In genomic region chr11:117221775-117222517, GRCh38 we compare ENCODE assay signal across 8 cellular contexts. TPM values are rescaled to one million over a fixed set of nuclear protein-coding genes. Genes with fewer than 3 reads are reported as not detected.
A peak's percentile ranks its signal among the peaks of the same experiment; 100 is the strongest.
DNase-seq lines count a peak whose midpoint lies in the region; ATAC-seq, FAIRE-seq and TF ChIP-seq lines count a peak whose summit lies in the region.

No MANE protein-coding gene starts in this region.

- H3K9me3 ChIP-seq in tibial nerve = no peaks in the 10 kb centered on the region

- H3K27ac ChIP-seq in adipose tissue (ENCODE audit: low read depth, low read length) (peak overlapping the region; percentile 45), tibial nerve (peak overlapping the region; percentile 75 to 93 (median 87))

- TF ChIP-seq POLR2A in tibial nerve (IDR thresholded peaks at IDR 0.05) (peak in 1 of 2 donors; percentile 29), GM12891 (IDR thresholded peaks at IDR 0.05; ENCODE audit: low read depth, low read length) (no peak)

- peaks cover 10 to 89% (median 44%) of the 10 kb centered on the region in 4 donors for H3K4me1 ChIP-seq in tibial nerve

- peak; percentile 65 to 86 for DNase-seq in NCI-H2081 (lab: John Stamatoyannopoulos, UW)
- no peak for DNase-seq in NCI-H2081 treated with DMSO at 0.1 percent for 48 hours (lab: John Stamatoyannopoulos, UW)
- DNase-seq in islet precursor cell = peak; percentile 42
- DNase-seq in tibial nerve (ENCODE audit: low spot score in 2 of 2) = peak; percentile 79 to 90
- DNase-seq in inferior parietal cortex (ENCODE audit: extremely low spot score) = no peak
- DNase-seq in GM12891 (ENCODE audit: insufficient read length, low spot score) = no peak

- H3K36me3 ChIP-seq in tibial nerve = peaks cover 0 to 60% (median 23%) of the 10 kb centered on the region in 3 donors

- no peak overlapping the region for H3K4me3 ChIP-seq in tibial nerve

- 48 to 54% (median 52%) methylated on average over 7 of the region's 7 CpGs for WGBS in adipose tissue, 3 donors
- WGBS in tibial nerve, 2 donors = 21 to 36% methylated on average over 7 of the region's 7 CpGs

- ATAC-seq in GM21381 (IDR thresholded peaks at IDR 0.05; ENCODE audit: unreplicated experiment) = no peak

- FAIRE-seq in GM12891 (lab: Jason Lieb, UNC) = no peak

- H3K27me3 ChIP-seq in tibial nerve = no peaks in the 10 kb centered on the region

- no peak for TF ChIP-seq CTCF in tibial nerve (IDR thresholded peaks at IDR 0.05)

- peak; percentile 91 for TF ChIP-seq EP300 in tibial nerve (IDR thresholded peaks at IDR 0.05)

TF ChIP-seq in GM12891, 5 proteins besides CTCF, POLR2A, EP300 and RAD21:
- TF ChIP-seq POU2F2 (IDR thresholded peaks at IDR 0.05; ENCODE audit: low read depth, low read length) = no peak
- TF ChIP-seq TAF1 (IDR thresholded peaks at IDR 0.05; ENCODE audit: low read depth, low read length) = no peak
- no peak for TF ChIP-seq POLR2AphosphoS5 (IDR thresholded peaks at IDR 0.05; ENCODE audit: low read depth, low read length)
- TF ChIP-seq SPI1 (IDR thresholded peaks at IDR 0.05; ENCODE audit: low read depth, low read length) = no peak
- TF ChIP-seq PAX5 (IDR thresholded peaks at IDR 0.05; ENCODE audit: insufficient read depth, low read length, severe bottlenecking) = no peak

RNA-seq across cellular contexts. Expression of gene PCSK7, which starts 9.9 kb away (rescaled TPM):
- 10 to 100 TPM; 12.5 to 35.5 (median 20.1) TPM for polyA plus RNA-seq in adipose tissue
- 10 to 100 TPM; 45.4 to 94.5 (median 71.6) TPM for total RNA-seq in tibial nerve
- polyA plus RNA-seq in GM12891 (2012; ENCODE audit: low read depth, missing spikeins) = 30.6 TPM

RNA-seq across cellular contexts. Expression of gene RNF214, which starts 10.5 kb away (rescaled TPM):
- polyA plus RNA-seq in adipose tissue = 10 to 100 TPM in 2 of 3 donors, 1 to 10 TPM in 1; 9.4 to 17.0 (median 11.5) TPM
- total RNA-seq in tibial nerve = 10 to 100 TPM; 10.8 to 16.6 (median 12.8) TPM
- 7.1 TPM for polyA plus RNA-seq in GM12891 (2012; ENCODE audit: low read depth, missing spikeins)

RNA-seq across cellular contexts. Expression of gene TAGLN, which starts 22.8 kb away (rescaled TPM):
- 1,000 to 10,000 TPM in 2 of 3 donors, 100 to 1,000 TPM in 1; 106 to 1,292 (median 1,213) TPM for polyA plus RNA-seq in adipose tissue
- 1,000 to 10,000 TPM; 1,525 to 3,984 (median 2,307) TPM for total RNA-seq in tibial nerve
- polyA plus RNA-seq in GM12891 (2012; ENCODE audit: low read depth, missing spikeins) = 2.8 TPM

RNA-seq across cellular contexts. Expression of gene SIDT2, which starts 43.4 kb away (rescaled TPM):
- polyA plus RNA-seq in adipose tissue = 10 to 100 TPM; 52.6 to 93.2 (median 54.5) TPM
- total RNA-seq in tibial nerve = 100 to 1,000 TPM in 3 of 4 donors, 10 to 100 TPM in 1; 72.6 to 132 (median 125) TPM
- polyA plus RNA-seq in GM12891 (2012; ENCODE audit: low read depth, missing spikeins) = 11.1 TPM

Comparison
In these comparisons a context has a peak if more than half of its experiments do, and no peak if none do; other contexts are left out.
1. DNase-seq: peak in NCI-H2081 (2 of 2), islet precursor cell (single experiment) and tibial nerve (2 of 2); none in NCI-H2081 treated with DMSO at 0.1 percent for 48 hours (single experiment), inferior parietal cortex (single experiment) and GM12891 (single experiment).